Comparison of ENCODE assay signal across 1 cellular context in genomic region chr19:35714601-35715354, GRCh38.
TF ChIP-seq lines count a peak whose summit lies in the region.

No MANE protein-coding gene starts in this region.

TF ChIP-seq in K562, 482 proteins besides CTCF, POLR2A, EP300 and RAD21:
- TF ChIP-seq PKNOX1 (IDR thresholded peaks at IDR 0.05) = no peak
- TF ChIP-seq CEBPG (CRISPR knock-in tag; IDR thresholded peaks at IDR 0.05) = peak; percentile 45
- TF ChIP-seq CEBPG (tag; conservative IDR thresholded peaks at IDR 0.05 in 1 of 2, IDR thresholded peaks at IDR 0.05 in 1 of 2) = no peak
- TF ChIP-seq CEBPB (tag; IDR thresholded peaks at IDR 0.05) = peak; percentile 35; the same call in 1 of the 2 replicates
TF ChIP-seq in K562: peak in this region for 2.
